ENCODE assay signal across 22 cellular contexts in genomic region chr9:38401994-38402393, GRCh38. TPM values are rescaled to one million over a fixed set of nuclear protein-coding genes. Genes with fewer than 3 reads are reported as not detected.
"Had no signal": no experiment of that assay in that cellular context is flagged by ENCODE, and none has a peak within 500 bp of the region (broad histone marks: within the 10 kb centered on the region; RNA-seq: fewer than 3 reads in every experiment).

No MANE protein-coding gene starts in this region.

- H3K4me3 Mint-ChIP-seq: dendritic cell treated with granulocyte-macrophage colony-stimulating factor and Interleukin-4, amounts not matched to agents 40 ng/mL and 50 ng/mL, for 4 days; effector memory CD8-positive, alpha-beta T cell; endodermal cell; immature natural killer cell; mesothelial cell of epicardium had no signal

- H3K9me3 Mint-ChIP-seq: dendritic cell treated with granulocyte-macrophage colony-stimulating factor and Interleukin-4, amounts not matched to agents 40 ng/mL and 50 ng/mL, for 4 days; effector memory CD8-positive, alpha-beta T cell; endodermal cell; immature natural killer cell; mesothelial cell of epicardium had no signal

- H3K27ac Mint-ChIP-seq: dendritic cell treated with granulocyte-macrophage colony-stimulating factor and Interleukin-4, amounts not matched to agents 40 ng/mL and 50 ng/mL, for 4 days; effector memory CD8-positive, alpha-beta T cell; endodermal cell; immature natural killer cell; mesothelial cell of epicardium had no signal

- ATAC-seq: effector memory CD8-positive, alpha-beta T cell; foreskin keratinocyte; gastroesophageal sphincter; heart left ventricle; left colon; left lung; left ventricle myocardium superior; lower lobe of right lung; mucosa of descending colon had no signal

- DNase-seq: colonic mucosa; cortex of kidney; effector CD8-positive, alpha-beta T cell; effector memory CD8-positive, alpha-beta T cell; endodermal cell; foreskin keratinocyte; heart left ventricle; hypothalamus; immature natural killer cell; left colon; left lung; left ventricle myocardium superior; lower lobe of right lung; mesenchymal stem cell; mucosa of descending colon had no signal

- H3K4me1 Mint-ChIP-seq: immature natural killer cell, mesothelial cell of epicardium had no signal

RNA-seq across cellular contexts. Expression of gene IGFBPL1, which starts 22.3 kb away (rescaled TPM):
- total RNA-seq: fibroblast of lung, fibroblast of villous mesenchyme, left ventricle myocardium superior, lower leg skin, mesenteric fat pad had no signal
